1 cellular context compared by ENCODE assay signal in the genomic region with DNA sequence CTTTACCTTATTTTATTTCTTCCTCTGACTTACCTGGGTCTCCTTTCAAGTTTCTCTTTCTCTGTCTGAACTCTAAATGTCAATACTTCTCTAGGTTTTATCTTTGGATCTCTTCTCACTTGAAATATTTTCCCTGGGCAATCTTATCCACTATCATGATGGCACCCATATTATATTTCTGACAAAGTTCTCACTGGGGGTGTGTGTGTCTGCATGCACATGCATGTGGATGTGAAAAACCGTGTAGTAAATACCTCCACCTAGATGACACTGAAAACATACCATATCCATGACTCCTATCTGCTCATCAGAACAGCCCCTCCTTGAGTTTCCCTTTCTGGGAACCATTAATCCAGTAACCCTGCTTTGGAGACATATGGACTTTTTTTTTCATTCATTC.
TF ChIP-seq lines count a peak whose summit lies in the region.

No MANE protein-coding gene starts in this region.

TF ChIP-seq in HCT116, 20 proteins besides CTCF, POLR2A, EP300 and RAD21:
- TF ChIP-seq ZNF274 (IDR thresholded peaks at IDR 0.05; ENCODE audit: low read depth, low read length) = no peak
- TF ChIP-seq POLR2AphosphoS5 (IDR thresholded peaks at IDR 0.05; ENCODE audit: low read depth, low read length) = no peak
- no peak for TF ChIP-seq TCF7L2 (IDR thresholded peaks at IDR 0.05; ENCODE audit: borderline replicate concordance, extremely low read depth, insufficient read depth, insufficient read length)
- TF ChIP-seq SRF (IDR thresholded peaks at IDR 0.05; ENCODE audit: low read depth) = no peak
- TF ChIP-seq CEBPB (IDR thresholded peaks at IDR 0.05; ENCODE audit: low read depth) = no peak
- TF ChIP-seq FOSL1 (IDR thresholded peaks at IDR 0.05; ENCODE audit: low read depth) = no peak
- no peak for TF ChIP-seq EZH2phosphoT487 (IDR thresholded peaks at IDR 0.05; ENCODE audit: borderline replicate concordance)
- TF ChIP-seq, protein P1, sequence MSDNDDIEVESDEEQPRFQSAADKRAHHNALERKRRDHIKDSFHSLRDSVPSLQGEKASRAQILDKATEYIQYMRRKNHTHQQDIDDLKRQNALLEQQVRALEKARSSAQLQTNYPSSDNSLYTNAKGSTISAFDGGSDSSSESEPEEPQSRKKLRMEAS (IDR thresholded peaks at IDR 0.05) = no peak
- TF ChIP-seq, protein P2, sequence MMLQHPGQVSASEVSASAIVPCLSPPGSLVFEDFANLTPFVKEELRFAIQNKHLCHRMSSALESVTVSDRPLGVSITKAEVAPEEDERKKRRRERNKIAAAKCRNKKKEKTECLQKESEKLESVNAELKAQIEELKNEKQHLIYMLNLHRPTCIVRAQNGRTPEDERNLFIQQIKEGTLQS (IDR thresholded peaks at IDR 0.05) = no peak
- TF ChIP-seq SP1 (IDR thresholded peaks at IDR 0.05; ENCODE audit: low read depth) = no peak
- TF ChIP-seq, protein P3, sequence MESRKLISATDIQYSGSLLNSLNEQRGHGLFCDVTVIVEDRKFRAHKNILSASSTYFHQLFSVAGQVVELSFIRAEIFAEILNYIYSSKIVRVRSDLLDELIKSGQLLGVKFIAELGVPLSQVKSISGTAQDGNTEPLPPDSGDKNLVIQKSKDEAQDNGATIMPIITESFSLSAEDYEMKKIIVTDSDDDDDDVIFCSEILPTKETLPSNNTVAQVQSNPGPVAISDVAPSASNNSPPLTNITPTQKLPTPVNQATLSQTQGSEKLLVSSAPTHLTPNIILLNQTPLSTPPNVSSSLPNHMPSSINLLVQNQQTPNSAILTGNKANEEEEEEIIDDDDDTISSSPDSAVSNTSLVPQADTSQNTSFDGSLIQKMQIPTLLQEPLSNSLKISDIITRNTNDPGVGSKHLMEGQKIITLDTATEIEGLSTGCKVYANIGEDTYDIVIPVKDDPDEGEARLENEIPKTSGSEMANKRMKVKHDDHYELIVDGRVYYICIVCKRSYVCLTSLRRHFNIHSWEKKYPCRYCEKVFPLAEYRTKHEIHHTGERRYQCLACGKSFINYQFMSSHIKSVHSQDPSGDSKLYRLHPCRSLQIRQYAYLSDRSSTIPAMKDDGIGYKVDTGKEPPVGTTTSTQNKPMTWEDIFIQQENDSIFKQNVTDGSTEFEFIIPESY (IDR thresholded peaks at IDR 0.05; ENCODE audit: extremely low read depth, insufficient replicate concordance, low read length) = no peak
